Comparison of ENCODE assay signal across 1 cellular context in the genomic region with DNA sequence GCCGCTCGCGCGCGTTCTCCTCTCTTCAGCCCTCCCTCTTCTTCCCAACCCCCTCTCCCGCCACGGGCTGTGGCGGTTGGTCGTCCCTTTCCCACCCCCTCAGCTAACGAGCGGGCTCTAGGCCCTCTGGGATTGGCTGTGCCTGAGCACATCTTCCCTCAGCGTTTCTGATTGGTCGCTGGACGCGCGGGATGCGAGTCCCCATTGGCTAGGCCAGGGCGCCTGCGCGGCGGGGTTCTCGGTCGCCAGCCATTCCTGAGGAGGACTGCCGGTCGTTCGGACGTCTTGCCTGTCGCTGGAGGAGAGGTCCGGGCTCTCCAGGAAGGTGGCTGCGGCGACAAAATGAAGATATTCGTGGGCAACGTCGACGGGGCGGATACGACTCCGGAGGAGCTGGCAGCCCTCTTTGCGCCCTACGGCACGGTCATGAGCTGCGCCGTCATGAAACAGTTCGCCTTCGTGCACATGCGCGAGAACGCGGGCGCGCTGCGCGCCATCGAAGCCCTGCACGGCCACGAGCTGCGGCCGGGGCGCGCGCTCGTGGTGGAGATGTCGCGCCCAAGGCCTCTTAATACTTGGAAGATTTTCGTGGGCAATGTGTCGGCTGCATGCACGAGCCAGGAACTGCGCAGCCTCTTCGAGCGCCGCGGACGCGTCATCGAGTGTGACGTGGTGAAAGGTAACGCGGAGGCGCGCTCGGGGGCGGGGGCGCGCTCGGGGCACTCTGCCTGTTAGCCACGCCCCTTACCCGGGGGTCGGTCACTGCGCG.
TF ChIP-seq lines count a peak whose summit lies in the region.

A gene with protein sequence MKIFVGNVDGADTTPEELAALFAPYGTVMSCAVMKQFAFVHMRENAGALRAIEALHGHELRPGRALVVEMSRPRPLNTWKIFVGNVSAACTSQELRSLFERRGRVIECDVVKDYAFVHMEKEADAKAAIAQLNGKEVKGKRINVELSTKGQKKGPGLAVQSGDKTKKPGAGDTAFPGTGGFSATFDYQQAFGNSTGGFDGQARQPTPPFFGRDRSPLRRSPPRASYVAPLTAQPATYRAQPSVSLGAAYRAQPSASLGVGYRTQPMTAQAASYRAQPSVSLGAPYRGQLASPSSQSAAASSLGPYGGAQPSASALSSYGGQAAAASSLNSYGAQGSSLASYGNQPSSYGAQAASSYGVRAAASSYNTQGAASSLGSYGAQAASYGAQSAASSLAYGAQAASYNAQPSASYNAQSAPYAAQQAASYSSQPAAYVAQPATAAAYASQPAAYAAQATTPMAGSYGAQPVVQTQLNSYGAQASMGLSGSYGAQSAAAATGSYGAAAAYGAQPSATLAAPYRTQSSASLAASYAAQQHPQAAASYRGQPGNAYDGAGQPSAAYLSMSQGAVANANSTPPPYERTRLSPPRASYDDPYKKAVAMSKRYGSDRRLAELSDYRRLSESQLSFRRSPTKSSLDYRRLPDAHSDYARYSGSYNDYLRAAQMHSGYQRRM (plus strand): TSS at position 252 of the 769 bp plus-strand sequence. CDS start 91 bp downstream, at position 343.

TF ChIP-seq in WTC11, 78 proteins besides CTCF, POLR2A, EP300 and RAD21 (continued from another document and continues in another):
- TF ChIP-seq, protein P1, sequence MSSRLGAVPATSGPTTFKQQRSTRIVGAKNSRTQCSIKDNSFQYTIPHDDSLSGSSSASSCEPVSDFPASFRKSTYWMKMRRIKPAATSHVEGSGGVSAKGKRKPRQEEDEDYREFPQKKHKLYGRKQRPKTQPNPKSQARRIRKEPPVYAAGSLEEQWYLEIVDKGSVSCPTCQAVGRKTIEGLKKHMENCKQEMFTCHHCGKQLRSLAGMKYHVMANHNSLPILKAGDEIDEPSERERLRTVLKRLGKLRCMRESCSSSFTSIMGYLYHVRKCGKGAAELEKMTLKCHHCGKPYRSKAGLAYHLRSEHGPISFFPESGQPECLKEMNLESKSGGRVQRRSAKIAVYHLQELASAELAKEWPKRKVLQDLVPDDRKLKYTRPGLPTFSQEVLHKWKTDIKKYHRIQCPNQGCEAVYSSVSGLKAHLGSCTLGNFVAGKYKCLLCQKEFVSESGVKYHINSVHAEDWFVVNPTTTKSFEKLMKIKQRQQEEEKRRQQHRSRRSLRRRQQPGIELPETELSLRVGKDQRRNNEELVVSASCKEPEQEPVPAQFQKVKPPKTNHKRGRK (CRISPR knock-in tag; IDR thresholded peaks at IDR 0.05; ENCODE audit: borderline replicate concordance): no peak
- TF ChIP-seq SMAD4 (CRISPR knock-in tag; IDR thresholded peaks at IDR 0.05): no peak
- no peak for TF ChIP-seq EMX1 (CRISPR knock-in tag; IDR thresholded peaks at IDR 0.05)
- peak; percentile 79 for TF ChIP-seq SP1 (CRISPR knock-in tag; conservative IDR thresholded peaks at IDR 0.05)
- TF ChIP-seq, protein P2, sequence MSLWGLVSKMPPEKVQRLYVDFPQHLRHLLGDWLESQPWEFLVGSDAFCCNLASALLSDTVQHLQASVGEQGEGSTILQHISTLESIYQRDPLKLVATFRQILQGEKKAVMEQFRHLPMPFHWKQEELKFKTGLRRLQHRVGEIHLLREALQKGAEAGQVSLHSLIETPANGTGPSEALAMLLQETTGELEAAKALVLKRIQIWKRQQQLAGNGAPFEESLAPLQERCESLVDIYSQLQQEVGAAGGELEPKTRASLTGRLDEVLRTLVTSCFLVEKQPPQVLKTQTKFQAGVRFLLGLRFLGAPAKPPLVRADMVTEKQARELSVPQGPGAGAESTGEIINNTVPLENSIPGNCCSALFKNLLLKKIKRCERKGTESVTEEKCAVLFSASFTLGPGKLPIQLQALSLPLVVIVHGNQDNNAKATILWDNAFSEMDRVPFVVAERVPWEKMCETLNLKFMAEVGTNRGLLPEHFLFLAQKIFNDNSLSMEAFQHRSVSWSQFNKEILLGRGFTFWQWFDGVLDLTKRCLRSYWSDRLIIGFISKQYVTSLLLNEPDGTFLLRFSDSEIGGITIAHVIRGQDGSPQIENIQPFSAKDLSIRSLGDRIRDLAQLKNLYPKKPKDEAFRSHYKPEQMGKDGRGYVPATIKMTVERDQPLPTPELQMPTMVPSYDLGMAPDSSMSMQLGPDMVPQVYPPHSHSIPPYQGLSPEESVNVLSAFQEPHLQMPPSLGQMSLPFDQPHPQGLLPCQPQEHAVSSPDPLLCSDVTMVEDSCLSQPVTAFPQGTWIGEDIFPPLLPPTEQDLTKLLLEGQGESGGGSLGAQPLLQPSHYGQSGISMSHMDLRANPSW (CRISPR knock-in tag; conservative IDR thresholded peaks at IDR 0.05; ENCODE audit: low read depth): no peak
- TF ChIP-seq, protein P3, sequence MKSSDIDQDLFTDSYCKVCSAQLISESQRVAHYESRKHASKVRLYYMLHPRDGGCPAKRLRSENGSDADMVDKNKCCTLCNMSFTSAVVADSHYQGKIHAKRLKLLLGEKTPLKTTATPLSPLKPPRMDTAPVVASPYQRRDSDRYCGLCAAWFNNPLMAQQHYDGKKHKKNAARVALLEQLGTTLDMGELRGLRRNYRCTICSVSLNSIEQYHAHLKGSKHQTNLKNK (CRISPR knock-in tag; IDR thresholded peaks at IDR 0.05): no peak
- peak; percentile 85 for TF ChIP-seq ZNF232 (CRISPR knock-in tag; IDR thresholded peaks at IDR 0.05)
- TF ChIP-seq MYBL2 (CRISPR knock-in tag; IDR thresholded peaks at IDR 0.05): peak; percentile 95
- no peak for TF ChIP-seq ZNF317 (CRISPR knock-in tag; IDR thresholded peaks at IDR 0.05; ENCODE audit: borderline replicate concordance, low read depth)
- TF ChIP-seq, protein P4, sequence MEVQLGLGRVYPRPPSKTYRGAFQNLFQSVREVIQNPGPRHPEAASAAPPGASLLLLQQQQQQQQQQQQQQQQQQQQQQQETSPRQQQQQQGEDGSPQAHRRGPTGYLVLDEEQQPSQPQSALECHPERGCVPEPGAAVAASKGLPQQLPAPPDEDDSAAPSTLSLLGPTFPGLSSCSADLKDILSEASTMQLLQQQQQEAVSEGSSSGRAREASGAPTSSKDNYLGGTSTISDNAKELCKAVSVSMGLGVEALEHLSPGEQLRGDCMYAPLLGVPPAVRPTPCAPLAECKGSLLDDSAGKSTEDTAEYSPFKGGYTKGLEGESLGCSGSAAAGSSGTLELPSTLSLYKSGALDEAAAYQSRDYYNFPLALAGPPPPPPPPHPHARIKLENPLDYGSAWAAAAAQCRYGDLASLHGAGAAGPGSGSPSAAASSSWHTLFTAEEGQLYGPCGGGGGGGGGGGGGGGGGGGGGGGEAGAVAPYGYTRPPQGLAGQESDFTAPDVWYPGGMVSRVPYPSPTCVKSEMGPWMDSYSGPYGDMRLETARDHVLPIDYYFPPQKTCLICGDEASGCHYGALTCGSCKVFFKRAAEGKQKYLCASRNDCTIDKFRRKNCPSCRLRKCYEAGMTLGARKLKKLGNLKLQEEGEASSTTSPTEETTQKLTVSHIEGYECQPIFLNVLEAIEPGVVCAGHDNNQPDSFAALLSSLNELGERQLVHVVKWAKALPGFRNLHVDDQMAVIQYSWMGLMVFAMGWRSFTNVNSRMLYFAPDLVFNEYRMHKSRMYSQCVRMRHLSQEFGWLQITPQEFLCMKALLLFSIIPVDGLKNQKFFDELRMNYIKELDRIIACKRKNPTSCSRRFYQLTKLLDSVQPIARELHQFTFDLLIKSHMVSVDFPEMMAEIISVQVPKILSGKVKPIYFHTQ (CRISPR knock-in tag; IDR thresholded peaks at IDR 0.05): no peak
- TF ChIP-seq, protein P5, sequence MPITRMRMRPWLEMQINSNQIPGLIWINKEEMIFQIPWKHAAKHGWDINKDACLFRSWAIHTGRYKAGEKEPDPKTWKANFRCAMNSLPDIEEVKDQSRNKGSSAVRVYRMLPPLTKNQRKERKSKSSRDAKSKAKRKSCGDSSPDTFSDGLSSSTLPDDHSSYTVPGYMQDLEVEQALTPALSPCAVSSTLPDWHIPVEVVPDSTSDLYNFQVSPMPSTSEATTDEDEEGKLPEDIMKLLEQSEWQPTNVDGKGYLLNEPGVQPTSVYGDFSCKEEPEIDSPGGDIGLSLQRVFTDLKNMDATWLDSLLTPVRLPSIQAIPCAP (CRISPR knock-in tag; IDR thresholded peaks at IDR 0.05): 0 out of 2 replicates have a peak, but pooled peaks have one; percentile 47
- no peak for TF ChIP-seq PRRX2 (CRISPR knock-in tag; IDR thresholded peaks at IDR 0.05)
- TF ChIP-seq, protein P6, sequence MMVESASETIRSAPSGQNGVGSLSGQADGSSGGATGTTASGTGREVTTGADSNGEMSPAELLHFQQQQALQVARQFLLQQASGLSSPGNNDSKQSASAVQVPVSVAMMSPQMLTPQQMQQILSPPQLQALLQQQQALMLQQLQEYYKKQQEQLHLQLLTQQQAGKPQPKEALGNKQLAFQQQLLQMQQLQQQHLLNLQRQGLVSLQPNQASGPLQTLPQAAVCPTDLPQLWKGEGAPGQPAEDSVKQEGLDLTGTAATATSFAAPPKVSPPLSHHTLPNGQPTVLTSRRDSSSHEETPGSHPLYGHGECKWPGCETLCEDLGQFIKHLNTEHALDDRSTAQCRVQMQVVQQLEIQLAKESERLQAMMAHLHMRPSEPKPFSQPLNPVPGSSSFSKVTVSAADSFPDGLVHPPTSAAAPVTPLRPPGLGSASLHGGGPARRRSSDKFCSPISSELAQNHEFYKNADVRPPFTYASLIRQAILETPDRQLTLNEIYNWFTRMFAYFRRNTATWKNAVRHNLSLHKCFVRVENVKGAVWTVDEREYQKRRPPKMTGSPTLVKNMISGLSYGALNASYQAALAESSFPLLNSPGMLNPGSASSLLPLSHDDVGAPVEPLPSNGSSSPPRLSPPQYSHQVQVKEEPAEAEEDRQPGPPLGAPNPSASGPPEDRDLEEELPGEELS (CRISPR knock-in tag; IDR thresholded peaks at IDR 0.05): peak; percentile 11; the same call in 1 of the 2 replicates
- TF ChIP-seq, protein P7, sequence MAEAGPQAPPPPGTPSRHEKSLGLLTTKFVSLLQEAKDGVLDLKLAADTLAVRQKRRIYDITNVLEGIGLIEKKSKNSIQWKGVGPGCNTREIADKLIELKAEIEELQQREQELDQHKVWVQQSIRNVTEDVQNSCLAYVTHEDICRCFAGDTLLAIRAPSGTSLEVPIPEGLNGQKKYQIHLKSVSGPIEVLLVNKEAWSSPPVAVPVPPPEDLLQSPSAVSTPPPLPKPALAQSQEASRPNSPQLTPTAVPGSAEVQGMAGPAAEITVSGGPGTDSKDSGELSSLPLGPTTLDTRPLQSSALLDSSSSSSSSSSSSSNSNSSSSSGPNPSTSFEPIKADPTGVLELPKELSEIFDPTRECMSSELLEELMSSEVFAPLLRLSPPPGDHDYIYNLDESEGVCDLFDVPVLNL (CRISPR knock-in tag; IDR thresholded peaks at IDR 0.05; ENCODE audit: borderline replicate concordance, low read depth): peak; percentile 44; the same call in 1 of the 2 replicates
- TF ChIP-seq ZNF416 (CRISPR knock-in tag; IDR thresholded peaks at IDR 0.05): peak; percentile 51; the same call in 1 of the 2 replicates
- TF ChIP-seq RORB (CRISPR knock-in tag; IDR thresholded peaks at IDR 0.05): no peak
- no peak for TF ChIP-seq ZNF219 (CRISPR knock-in tag; IDR thresholded peaks at IDR 0.05; ENCODE audit: borderline replicate concordance)
- TF ChIP-seq ETV6 (CRISPR knock-in tag; IDR thresholded peaks at IDR 0.05): peak; percentile 55; the same call in 1 of the 2 replicates
- TF ChIP-seq, protein P8, sequence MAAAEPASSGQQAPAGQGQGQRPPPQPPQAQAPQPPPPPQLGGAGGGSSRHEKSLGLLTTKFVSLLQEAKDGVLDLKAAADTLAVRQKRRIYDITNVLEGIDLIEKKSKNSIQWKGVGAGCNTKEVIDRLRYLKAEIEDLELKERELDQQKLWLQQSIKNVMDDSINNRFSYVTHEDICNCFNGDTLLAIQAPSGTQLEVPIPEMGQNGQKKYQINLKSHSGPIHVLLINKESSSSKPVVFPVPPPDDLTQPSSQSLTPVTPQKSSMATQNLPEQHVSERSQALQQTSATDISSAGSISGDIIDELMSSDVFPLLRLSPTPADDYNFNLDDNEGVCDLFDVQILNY (CRISPR knock-in tag; IDR thresholded peaks at IDR 0.05): peak; percentile 90; the same call in 1 of the 2 replicates
- TF ChIP-seq ELF4 (CRISPR knock-in tag; IDR thresholded peaks at IDR 0.05; ENCODE audit: low read depth): no peak
- TF ChIP-seq, protein P9, sequence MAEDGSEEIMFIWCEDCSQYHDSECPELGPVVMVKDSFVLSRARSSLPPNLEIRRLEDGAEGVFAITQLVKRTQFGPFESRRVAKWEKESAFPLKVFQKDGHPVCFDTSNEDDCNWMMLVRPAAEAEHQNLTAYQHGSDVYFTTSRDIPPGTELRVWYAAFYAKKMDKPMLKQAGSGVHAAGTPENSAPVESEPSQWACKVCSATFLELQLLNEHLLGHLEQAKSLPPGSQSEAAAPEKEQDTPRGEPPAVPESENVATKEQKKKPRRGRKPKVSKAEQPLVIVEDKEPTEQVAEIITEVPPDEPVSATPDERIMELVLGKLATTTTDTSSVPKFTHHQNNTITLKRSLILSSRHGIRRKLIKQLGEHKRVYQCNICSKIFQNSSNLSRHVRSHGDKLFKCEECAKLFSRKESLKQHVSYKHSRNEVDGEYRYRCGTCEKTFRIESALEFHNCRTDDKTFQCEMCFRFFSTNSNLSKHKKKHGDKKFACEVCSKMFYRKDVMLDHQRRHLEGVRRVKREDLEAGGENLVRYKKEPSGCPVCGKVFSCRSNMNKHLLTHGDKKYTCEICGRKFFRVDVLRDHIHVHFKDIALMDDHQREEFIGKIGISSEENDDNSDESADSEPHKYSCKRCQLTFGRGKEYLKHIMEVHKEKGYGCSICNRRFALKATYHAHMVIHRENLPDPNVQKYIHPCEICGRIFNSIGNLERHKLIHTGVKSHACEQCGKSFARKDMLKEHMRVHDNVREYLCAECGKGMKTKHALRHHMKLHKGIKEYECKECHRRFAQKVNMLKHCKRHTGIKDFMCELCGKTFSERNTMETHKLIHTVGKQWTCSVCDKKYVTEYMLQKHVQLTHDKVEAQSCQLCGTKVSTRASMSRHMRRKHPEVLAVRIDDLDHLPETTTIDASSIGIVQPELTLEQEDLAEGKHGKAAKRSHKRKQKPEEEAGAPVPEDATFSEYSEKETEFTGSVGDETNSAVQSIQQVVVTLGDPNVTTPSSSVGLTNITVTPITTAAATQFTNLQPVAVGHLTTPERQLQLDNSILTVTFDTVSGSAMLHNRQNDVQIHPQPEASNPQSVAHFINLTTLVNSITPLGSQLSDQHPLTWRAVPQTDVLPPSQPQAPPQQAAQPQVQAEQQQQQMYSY (CRISPR knock-in tag; IDR thresholded peaks at IDR 0.05): no peak
- TF ChIP-seq, protein P10, sequence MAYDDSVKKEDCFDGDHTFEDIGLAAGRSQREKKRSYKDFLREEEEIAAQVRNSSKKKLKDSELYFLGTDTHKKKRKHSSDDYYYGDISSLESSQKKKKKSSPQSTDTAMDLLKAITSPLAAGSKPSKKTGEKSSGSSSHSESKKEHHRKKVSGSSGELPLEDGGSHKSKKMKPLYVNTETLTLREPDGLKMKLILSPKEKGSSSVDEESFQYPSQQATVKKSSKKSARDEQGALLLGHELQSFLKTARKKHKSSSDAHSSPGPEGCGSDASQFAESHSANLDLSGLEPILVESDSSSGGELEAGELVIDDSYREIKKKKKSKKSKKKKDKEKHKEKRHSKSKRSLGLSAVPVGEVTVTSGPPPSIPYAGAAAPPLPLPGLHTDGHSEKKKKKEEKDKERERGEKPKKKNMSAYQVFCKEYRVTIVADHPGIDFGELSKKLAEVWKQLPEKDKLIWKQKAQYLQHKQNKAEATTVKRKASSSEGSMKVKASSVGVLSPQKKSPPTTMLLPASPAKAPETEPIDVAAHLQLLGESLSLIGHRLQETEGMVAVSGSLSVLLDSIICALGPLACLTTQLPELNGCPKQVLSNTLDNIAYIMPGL (CRISPR knock-in tag; IDR thresholded peaks at IDR 0.05): peak; percentile 81
- no peak for TF ChIP-seq OVOL2 (CRISPR knock-in tag; IDR thresholded peaks at IDR 0.05; ENCODE audit: borderline replicate concordance)
